Comparison of ENCODE assay signal across 1 cellular context in genomic region chr17:73099504-73099903, GRCh38.
TF ChIP-seq lines count a peak whose summit lies in the region.

No MANE protein-coding gene starts in this region.

TF ChIP-seq in HEK293, 187 proteins besides CTCF, POLR2A, EP300 and RAD21 (continued from another document):
- TF ChIP-seq ZFHX2 (tag by site-specific recombination; conservative IDR thresholded peaks at IDR 0.05) (0 out of 2 replicates have a peak, but pooled peaks have one; percentile 16), ZNF560 (tag by site-specific recombination; IDR thresholded peaks at IDR 0.05; ENCODE audit: borderline replicate concordance) (no peak), HOXA7 (CRISPR knock-in tag; IDR thresholded peaks at IDR 0.05; ENCODE audit: borderline replicate concordance) (no peak), ZNF114 (tag by site-specific recombination; IDR thresholded peaks at IDR 0.05) (no peak), ZNF23 (tag by site-specific recombination; IDR thresholded peaks at IDR 0.05; ENCODE audit: borderline replicate concordance) (no peak), ZNF692 (tag by site-specific recombination; IDR thresholded peaks at IDR 0.05) (no peak), ZBTB10 (tag by site-specific recombination; IDR thresholded peaks at IDR 0.05) (no peak), SP7 (tag by site-specific recombination; IDR thresholded peaks at IDR 0.05) (no peak), FEZF1 (tag by site-specific recombination; IDR thresholded peaks at IDR 0.05) (peak; percentile 27; the same call in 1 of the 2 replicates), ZBTB17 (tag by site-specific recombination; IDR thresholded peaks at IDR 0.05) (peak; percentile 98), ZNF37A (tag by site-specific recombination; IDR thresholded peaks at IDR 0.05) (no peak), TCF7L2 (IDR thresholded peaks at IDR 0.05; ENCODE audit: borderline replicate concordance, low read depth, low read length) (no peak), ZNF423 (tag by site-specific recombination; IDR thresholded peaks at IDR 0.05) (no peak), OVOL3 (tag by site-specific recombination; IDR thresholded peaks at IDR 0.05) (no peak), ZNF391 (tag by site-specific recombination; IDR thresholded peaks at IDR 0.05; ENCODE audit: borderline replicate concordance, low read depth) (no peak), PRDM1 (tag by site-specific recombination; IDR thresholded peaks at IDR 0.05) (no peak)
